Comparison of ENCODE assay signal across 9 cellular contexts in genomic region chr17:74893936-74894671, GRCh38. TPM values are rescaled to one million over a fixed set of nuclear protein-coding genes. Genes with fewer than 3 reads are reported as not detected.
DNase-seq lines count a peak whose midpoint lies in the region; ATAC-seq and TF ChIP-seq lines count a peak whose summit lies in the region.
"Had no signal": no experiment of that assay in that cellular context is flagged by ENCODE, and none has a peak within 500 bp of the region (broad histone marks: within the 10 kb centered on the region; RNA-seq: fewer than 3 reads in every experiment).

No MANE protein-coding gene starts in this region.

- H3K9me3 Mint-ChIP-seq in CD8-positive, alpha-beta memory T cell = peaks cover 0 to 4% (median 0%) of the 10 kb centered on the region in 5 donors
- H3K9me3 Mint-ChIP-seq in activated B cell treated with CpG ODN at 0.5 μM for 24 hours = no peaks in the 10 kb centered on the region

- H3K27me3 ChIP-seq in CD8-positive, alpha-beta memory T cell (ENCODE audit: insufficient read depth, low read length, poor library complexity, severe bottlenecking) = peaks cover 22% of the 10 kb centered on the region
- H3K27me3 ChIP-seq in liver (ENCODE audit: control insufficient read depth in 4 of 4, insufficient read depth in 4 of 4, low read length in 3 of 4) = no peaks in the 10 kb centered on the region

- peak overlapping the region in 5 of 7 donors; percentile 41 to 74 (median 71) for H3K4me3 Mint-ChIP-seq in CD8-positive, alpha-beta memory T cell
- peak overlapping the region; percentile 37 for H3K4me3 Mint-ChIP-seq in activated B cell treated with CpG ODN at 0.5 μM for 24 hours

- peak overlapping the region in 2 of 8 donors; percentile 50 to 54 for H3K27ac Mint-ChIP-seq in CD8-positive, alpha-beta memory T cell
- H3K27ac Mint-ChIP-seq in activated B cell treated with CpG ODN at 0.5 μM for 24 hours = no peak overlapping the region

- intact Hi-C loops in activated B cell treated with CpG ODN at 0.5 μM for 24 hours (cut with micrococcal nuclease) = no loop called here

- CTCF ChIA-PET in CD8-positive, alpha-beta memory T cell (lab: Charles Lee) = no interaction called here
- CTCF ChIA-PET in activated B cell treated with CpG ODN at 0.5 μM for 24 hours (lab: Charles Lee) = no interaction called here

- H3K27me3 Mint-ChIP-seq in CD8-positive, alpha-beta memory T cell = peaks cover 41 to 49% of the 10 kb centered on the region in 2 donors
- H3K27me3 Mint-ChIP-seq in activated B cell treated with CpG ODN at 0.5 μM for 24 hours = peaks cover 22% of the 10 kb centered on the region

- POLR2A ChIA-PET in CD8-positive, alpha-beta memory T cell (lab: Charles Lee) = no interaction called here
- POLR2A ChIA-PET in activated B cell treated with CpG ODN at 0.5 μM for 24 hours (lab: Charles Lee) = no interaction called here

- no peak for DNase-seq in CD8-positive, alpha-beta memory T cell
- no peak for DNase-seq in activated B cell treated with CpG ODN at 0.5 μM for 24 hours
- DNase-seq in NCI-H1092 (lab: John Stamatoyannopoulos, UW) = no peak
- DNase-seq: foreskin melanocyte, NCI-H510A had no signal

- peaks cover 3 to 6% (median 4%) of the 10 kb centered on the region in 3 donors for H3K4me1 Mint-ChIP-seq in CD8-positive, alpha-beta memory T cell
- peaks cover 4% of the 10 kb centered on the region for H3K4me1 Mint-ChIP-seq in activated B cell treated with CpG ODN at 0.5 μM for 24 hours

- H3K9ac ChIP-seq in liver (ENCODE audit: low read depth in 1 of 2, low read length in 2 of 2) = no peak overlapping the region

- TF ChIP-seq CTCF in activated B cell treated with CpG ODN at 0.5 μM for 24 hours (IDR thresholded peaks at IDR 0.05) (no peak), liver (IDR thresholded peaks at IDR 0.05; ENCODE audit: low read depth, low read length, missing input control) (no peak)

- no peaks in the 10 kb centered on the region for H3K36me3 ChIP-seq in CD8-positive, alpha-beta memory T cell (ENCODE audit: insufficient read depth, low read length)
- H3K36me3 ChIP-seq in liver (ENCODE audit: control insufficient read depth in 4 of 4, insufficient read depth in 3 of 4, low read depth in 1 of 4, low read length in 3 of 4) = no peaks in the 10 kb centered on the region

- H3K9me3 ChIP-seq in CD8-positive, alpha-beta memory T cell (ENCODE audit: low read length) = no peaks in the 10 kb centered on the region
- no peaks in the 10 kb centered on the region for H3K9me3 ChIP-seq in liver (ENCODE audit: control insufficient read depth in 4 of 4, low read length in 3 of 4)

- H3K36me3 Mint-ChIP-seq in CD8-positive, alpha-beta memory T cell = no peaks in the 10 kb centered on the region
- no peaks in the 10 kb centered on the region for H3K36me3 Mint-ChIP-seq in activated B cell treated with CpG ODN at 0.5 μM for 24 hours (ENCODE audit: low read depth)

- ATAC-seq in activated B cell treated with CpG ODN at 0.5 μM for 24 hours (ENCODE audit: low read depth) = no peak
- no peak for ATAC-seq in GM18858 (IDR thresholded peaks at IDR 0.05; ENCODE audit: unreplicated experiment)
- ATAC-seq in GM19463 (IDR thresholded peaks at IDR 0.05; ENCODE audit: unreplicated experiment) = no peak

- H3K4me1 ChIP-seq in CD8-positive, alpha-beta memory T cell (ENCODE audit: insufficient read depth, low read length) = no peaks in the 10 kb centered on the region
- peaks cover 0 to 16% (median 10%) of the 10 kb centered on the region in 4 donors for H3K4me1 ChIP-seq in liver (ENCODE audit: control insufficient read depth in 4 of 4, insufficient read depth in 4 of 4, low read length in 3 of 4)

- H3K4me3 ChIP-seq in CD8-positive, alpha-beta memory T cell (ENCODE audit: low read length) = no peak overlapping the region
- peak overlapping the region in 2 of 3 donors; percentile 64 to 75 for H3K4me3 ChIP-seq in liver (ENCODE audit: low read depth in 1 of 3, low read length in 3 of 3)

- TF ChIP-seq RAD21 in liver (IDR thresholded peaks at IDR 0.05) = no peak

- 33% methylated on average over 22 of the region's 22 CpGs for WGBS in liver

- H3K27ac ChIP-seq in CD8-positive, alpha-beta memory T cell (ENCODE audit: low read depth, low read length) = no peak overlapping the region
- no peak overlapping the region for H3K27ac ChIP-seq in liver (ENCODE audit: low read depth in 1 of 2, low read length in 2 of 2)

TF ChIP-seq in liver, 16 proteins besides CTCF, POLR2A, EP300 and RAD21 (continues in another document):
- TF ChIP-seq FOXA1 (IDR thresholded peaks at IDR 0.05) (no peak), TAF1 (conservative IDR thresholded peaks at IDR 0.05) (no peak), FOXA2 (IDR thresholded peaks at IDR 0.05) (no peak), GABPA (IDR thresholded peaks at IDR 0.05 in 1 of 2, conservative IDR thresholded peaks at IDR 0.05 in 1 of 2) (no peak), EGR1 (IDR thresholded peaks at IDR 0.05; ENCODE audit: low read depth in 2 of 2) (no peak), ATF3 (IDR thresholded peaks at IDR 0.05) (no peak), ZBTB33 (IDR thresholded peaks at IDR 0.05) (no peak), NR2F2 (IDR thresholded peaks at IDR 0.05) (no peak), RXRA (IDR thresholded peaks at IDR 0.05) (no peak), HNF4G (IDR thresholded peaks at IDR 0.05) (no peak), YY1 (IDR thresholded peaks at IDR 0.05) (no peak), REST (IDR thresholded peaks at IDR 0.05) (no peak), SP1 (IDR thresholded peaks at IDR 0.05) (no peak)

RNA-seq across cellular contexts. Expression of gene FADS6, which starts 0.7 kb away (rescaled TPM):
- not detected for total RNA-seq in CD8-positive, alpha-beta memory T cell
- not detected for polyA plus RNA-seq in CD8-positive, alpha-beta memory T cell
- total RNA-seq in activated B cell treated with CpG ODN at 0.5 μM for 24 hours = not detected in 2 replicates
- 1 to 10 TPM in 1 of 2 donors, not detected in 1; 7.1 TPM for total RNA-seq in liver
- 1 to 10 TPM; 2.1 to 4.2 TPM for polyA plus RNA-seq in liver

RNA-seq across cellular contexts. Expression of gene FDXR, which starts 21.3 kb away (rescaled TPM):
- total RNA-seq in CD8-positive, alpha-beta memory T cell = 10 to 100 TPM; 32.9 to 33.3 TPM
- polyA plus RNA-seq in CD8-positive, alpha-beta memory T cell = 6.4 TPM
- total RNA-seq in activated B cell treated with CpG ODN at 0.5 μM for 24 hours = 4.6 and 5.5 TPM in 2 replicates
- total RNA-seq in liver = 1 to 10 TPM; 3.9 to 5.3 TPM
- polyA plus RNA-seq in liver = 10 to 100 TPM in 1 of 2 donors, 1 to 10 TPM in 1; 3.9 to 10.1 TPM

RNA-seq across cellular contexts. Expression of gene USH1G, which starts 29.0 kb away (rescaled TPM):
- total RNA-seq in CD8-positive, alpha-beta memory T cell = not detected
- not detected for polyA plus RNA-seq in CD8-positive, alpha-beta memory T cell
- total RNA-seq in activated B cell treated with CpG ODN at 0.5 μM for 24 hours (not detected in 2 replicates), liver (under 1 TPM in 1 of 2 donors, not detected in 1; under 0.01 TPM)
- polyA plus RNA-seq in liver = not detected
- total RNA-seq: subcutaneous adipose tissue had no signal

RNA-seq across cellular contexts. Expression of gene OTOP2, which starts 30.0 kb away (rescaled TPM):
- not detected for total RNA-seq in CD8-positive, alpha-beta memory T cell
- not detected for polyA plus RNA-seq in CD8-positive, alpha-beta memory T cell
- not detected in 2 replicates for total RNA-seq in activated B cell treated with CpG ODN at 0.5 μM for 24 hours
- total RNA-seq in liver = not detected
- polyA plus RNA-seq in liver = not detected

RNA-seq across cellular contexts. Expression of gene GRIN2C, which starts 34.4 kb away (rescaled TPM):
- not detected for total RNA-seq in CD8-positive, alpha-beta memory T cell
- polyA plus RNA-seq in CD8-positive, alpha-beta memory T cell = not detected
- total RNA-seq in activated B cell treated with CpG ODN at 0.5 μM for 24 hours (not detected in 2 replicates), liver (under 1 TPM in 1 of 2 donors, not detected in 1; 0.09 TPM)
- under 1 TPM; 0.03 to 0.10 TPM for polyA plus RNA-seq in liver
